ENCODE assay signal across 23 cellular contexts in the genomic region with DNA sequence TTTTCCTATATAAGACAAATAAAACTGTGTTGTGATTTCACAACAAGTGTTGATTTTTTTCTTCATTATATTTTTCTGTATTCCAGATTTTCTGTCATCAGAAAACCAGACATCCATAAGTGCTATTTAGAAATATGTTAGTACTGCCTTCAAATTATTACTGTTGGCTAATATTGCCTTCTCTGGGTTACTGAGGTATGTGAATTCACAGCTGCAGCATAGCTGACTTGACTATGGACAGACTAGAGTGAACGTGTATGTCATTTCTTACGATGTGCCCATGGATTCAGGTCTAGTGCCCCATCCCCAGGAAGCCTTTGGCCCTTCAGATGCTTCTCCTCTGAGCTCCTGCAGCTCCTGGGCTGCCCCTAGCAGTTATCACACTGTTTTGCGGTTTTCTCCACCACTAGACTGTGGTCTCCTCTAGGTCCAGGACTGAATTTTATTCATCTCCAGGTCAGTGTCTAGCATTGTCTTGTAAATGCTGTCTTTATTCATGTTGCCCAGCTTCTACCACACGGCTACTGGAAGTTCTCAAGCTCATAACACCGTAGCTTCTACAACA.
"Had no signal": no experiment of that assay in that cellular context is flagged by ENCODE, and none has a peak within 500 bp of the region (broad histone marks: within the 10 kb centered on the region; RNA-seq: fewer than 3 reads in every experiment).

No MANE protein-coding gene starts in this region.

- H3K27ac Mint-ChIP-seq: dendritic cell treated with granulocyte-macrophage colony-stimulating factor and Interleukin-4, amounts not matched to agents 40 ng/mL and 50 ng/mL, for 4 days; mesothelial cell of epicardium; naive thymus-derived CD8-positive, alpha-beta T cell; type B pancreatic cell had no signal

- H3K4me1 ChIP-seq: colonic mucosa, pancreas had no signal

- H3K36me3 ChIP-seq: colonic mucosa, esophagus squamous epithelium, left lung, pancreas, right lobe of liver, thyroid gland had no signal

- ATAC-seq: left lung; mucosa of descending colon; naive thymus-derived CD8-positive, alpha-beta T cell; pancreas; right lobe of liver; stimulated activated naive CD8-positive, alpha-beta T cell treated with anti-CD3 and anti-CD28 coated beads, Interleukin-15, amount 100 ng/mL, for 72 hours had no signal

- H3K4me2 ChIP-seq: smooth muscle cell had no signal

- H3K27me3 ChIP-seq: colonic mucosa, esophagus squamous epithelium, left lung, pancreas, right lobe of liver, thyroid gland had no signal

- H3K9me3 ChIP-seq: colonic mucosa, esophagus squamous epithelium, left lung, mucosa of descending colon, pancreas, right lobe of liver, thyroid gland had no signal

- H3K27ac ChIP-seq: colonic mucosa, esophagus squamous epithelium, left lung, pancreas, right lobe of liver, thyroid gland had no signal

- H3K27me3 Mint-ChIP-seq: central memory CD8-positive, alpha-beta T cell; dendritic cell treated with granulocyte-macrophage colony-stimulating factor and Interleukin-4, amounts not matched to agents 40 ng/mL and 50 ng/mL, for 4 days; stimulated activated naive CD8-positive, alpha-beta T cell treated with anti-CD3 and anti-CD28 coated beads, Interleukin-15, amount 100 ng/mL, for 72 hours; type B pancreatic cell had no signal

- H3K9me3 Mint-ChIP-seq: central memory CD8-positive, alpha-beta T cell; dendritic cell treated with granulocyte-macrophage colony-stimulating factor and Interleukin-4, amounts not matched to agents 40 ng/mL and 50 ng/mL, for 4 days; stimulated activated naive CD8-positive, alpha-beta T cell treated with anti-CD3 and anti-CD28 coated beads, Interleukin-15, amount 100 ng/mL, for 72 hours had no signal

- H3K36me3 Mint-ChIP-seq: type B pancreatic cell had no signal

- H3K4me3 Mint-ChIP-seq: central memory CD8-positive, alpha-beta T cell; dendritic cell treated with granulocyte-macrophage colony-stimulating factor and Interleukin-4, amounts not matched to agents 40 ng/mL and 50 ng/mL, for 4 days; mesothelial cell of epicardium; naive thymus-derived CD8-positive, alpha-beta T cell; stimulated activated naive CD8-positive, alpha-beta T cell treated with anti-CD3 and anti-CD28 coated beads, Interleukin-15, amount 100 ng/mL, for 72 hours; type B pancreatic cell had no signal

- H3K4me3 ChIP-seq: colonic mucosa, esophagus squamous epithelium, left lung, mucosa of descending colon, pancreas, right lobe of liver, smooth muscle cell, thyroid gland had no signal

- DNase-seq: colonic mucosa; effector memory CD4-positive, alpha-beta T cell; erythroblast; esophagus squamous epithelium; left lung; mesenchymal stem cell; mucosa of descending colon; naive thymus-derived CD8-positive, alpha-beta T cell; occipital lobe; pancreas; stimulated activated CD4-positive, alpha-beta T cell treated with anti-CD3 and anti-CD28 coated beads, Interleukin-12 subunit alpha, Interleukin-12 subunit beta, amount 100 ng/mL, for 4 hours; stimulated activated CD4-positive, alpha-beta T cell treated with anti-CD3 and anti-CD28 coated beads, Interleukin-1b, Interleukin-23, amount 100 ng/mL, for 48 hours; stimulated activated CD4-positive, alpha-beta T cell treated with anti-CD3 and anti-CD28 coated beads, Interleukin-4, amount 100 ng/mL, for 1 hour; stimulated activated CD8-positive, alpha-beta memory T cell treated with anti-CD3 and anti-CD28 coated beads, Interleukin-4, amount 100 ng/mL, for 48 hours; stimulated activated naive CD4-positive, alpha-beta T cell; stimulated activated naive CD8-positive, alpha-beta T cell treated with anti-CD3 and anti-CD28 coated beads, Interleukin-15, amount 100 ng/mL, for 72 hours; thyroid gland had no signal
